Comparison of ENCODE assay signal across 8 cellular contexts in the genomic region with DNA sequence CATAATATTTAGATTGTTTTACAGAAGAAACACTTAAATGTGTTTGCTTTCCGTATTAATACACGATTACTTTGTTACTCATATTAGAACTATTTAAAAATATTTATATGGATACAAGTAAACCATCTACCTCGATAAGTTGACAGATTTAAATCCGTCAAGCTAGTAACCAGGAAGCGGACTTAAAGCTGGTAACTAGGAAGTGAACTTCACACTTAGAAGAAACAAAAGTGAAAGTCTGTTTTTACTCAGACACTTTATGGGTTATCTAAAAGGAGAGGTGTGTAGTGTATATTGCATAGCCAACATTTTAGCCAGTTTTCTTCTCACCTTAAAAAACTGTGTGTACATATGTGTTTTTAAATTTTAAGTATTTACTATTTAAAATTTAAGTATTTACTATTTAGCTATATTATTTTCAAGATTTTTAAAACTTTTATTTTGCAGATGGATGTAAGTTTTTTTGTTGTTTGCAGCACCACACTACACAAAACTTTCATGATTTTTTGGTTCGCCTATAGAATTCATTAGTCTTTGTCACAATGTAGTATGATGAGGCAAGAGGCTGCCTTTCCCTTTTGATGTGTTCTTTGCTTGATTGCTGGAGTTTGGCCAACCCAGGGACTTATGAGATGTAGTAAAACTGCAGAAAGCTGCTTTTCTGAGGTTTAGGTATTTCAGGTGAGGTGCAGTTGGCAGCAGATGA. TPM values are rescaled to one million over a fixed set of nuclear protein-coding genes. Genes with fewer than 3 reads are reported as not detected.
A peak's percentile ranks its signal among the peaks of the same experiment; 100 is the strongest.
DNase-seq lines count a peak whose midpoint lies in the region; ATAC-seq, FAIRE-seq and TF ChIP-seq lines count a peak whose summit lies in the region.

No MANE protein-coding gene starts in this region.

- H3K9me3 ChIP-seq in GM12878 (replicated peaks; ENCODE audit: control insufficient read depth, insufficient read depth, low read length) (no peaks in the 10 kb centered on the region; the same call in 2 of the 3 replicates), lower lobe of right lung (no peaks in the 10 kb centered on the region)

- peaks cover 69% of the 10 kb centered on the region for H3K79me2 ChIP-seq in GM12878 (ENCODE audit: control insufficient read depth, insufficient read depth, low read length)

- peak overlapping the region; percentile 87 for H3K27ac Mint-ChIP-seq in activated naive CD4-positive, alpha-beta T cell treated with anti-CD3 and anti-CD28 coated beads, Interleukin-2, amount 50 U/mL, for 24 hours

- no peaks in the 10 kb centered on the region for H3K27me3 Mint-ChIP-seq in activated naive CD4-positive, alpha-beta T cell treated with anti-CD3 and anti-CD28 coated beads, Interleukin-2, amount 50 U/mL, for 24 hours

- H4K20me1 ChIP-seq in GM12878 (ENCODE audit: control insufficient read depth, insufficient read depth), result no peaks in the 10 kb centered on the region

- no peak for DNase-seq in activated naive CD4-positive, alpha-beta T cell treated with Interleukin-2 at 50 U/mL for 16 hours
- peak; percentile 86 for DNase-seq in MV-4-11 (lab: John Stamatoyannopoulos, UW)
- peak; percentile 57 for DNase-seq in GM12878 (ENCODE audit: low read depth, low spot score)
- DNase-seq in lower lobe of right lung, result no peak
- no peak for DNase-seq in NCI-H1417 treated with DMSO at 0.1 percent for 48 hours (lab: John Stamatoyannopoulos, UW)
- DNase-seq in ureter (ENCODE audit: low spot score), result no peak

- RAD21 ChIA-PET in GM12878 (lab: Charles Lee; ENCODE audit: unreplicated experiment), result interaction anchor here (0.8 to 1.0 kb wide), 2 partner anchors 96 to 138 kb away, joined by 3 read pairs; no protein-coding TSS in a partner anchor

- no TSS peak for BruUV-seq in GM12878 (replicated peaks; lab: Mats Ljungman, UMichigan)

- TF ChIP-seq CTCF in GM12878 (IDR thresholded peaks at IDR 0.05 in 2 of 3, conservative IDR thresholded peaks at IDR 0.05 in 1 of 3; ENCODE audit: control insufficient read depth in 2 of 3, extremely low read depth in 1 of 3, insufficient read depth in 1 of 3, low read depth in 3 of 3, low read length in 3 of 3) (no peak), lower lobe of right lung (IDR thresholded peaks at IDR 0.05) (no peak)

- peaks cover 60% of the 10 kb centered on the region for H3K4me1 Mint-ChIP-seq in activated naive CD4-positive, alpha-beta T cell treated with anti-CD3 and anti-CD28 coated beads, Interleukin-2, amount 50 U/mL, for 24 hours

- SMC1A ChIA-PET in GM12878 (lab: Charles Lee; ENCODE audit: uncharacterized antibody, unreplicated experiment), result interaction anchor here (0.6 to 1.0 kb wide), 6 partner anchors 9 to 860 kb away, joined by 3 to 5 read pairs (median 3); no protein-coding TSS in a partner anchor

- TF ChIP-seq EP300 in GM12878 (IDR thresholded peaks at IDR 0.05; ENCODE audit: borderline replicate concordance in 1 of 2, control insufficient read depth in 1 of 2, low read depth in 2 of 2, low read length in 2 of 2), result no peak

- WGBS in GM12878 (ENCODE audit: insufficient coverage, insufficient replicate concordance, low lambda C conversion rate, missing lambda C conversion rate), result under 1% methylated on average over 6 of the region's 6 CpGs

- peak overlapping the region; percentile 83 for H3K4me2 ChIP-seq in GM12878 (ENCODE audit: control insufficient read depth, insufficient read depth)

- POLR2A ChIA-PET in GM12878 (lab: Charles Lee), result interaction anchor here (1.0 to 1.2 kb wide), 2 partner anchors 10 to 62 kb away, joined by 3 read pairs; no protein-coding TSS in a partner anchor

- peak overlapping the region; percentile 97 for H3K4me3 Mint-ChIP-seq in activated naive CD4-positive, alpha-beta T cell treated with anti-CD3 and anti-CD28 coated beads, Interleukin-2, amount 50 U/mL, for 24 hours

- no peaks in the 10 kb centered on the region for H3K36me3 ChIP-seq in GM12878 (ENCODE audit: control insufficient read depth in 2 of 2, insufficient read depth in 2 of 2, low read length in 1 of 2)
- H3K36me3 ChIP-seq in lower lobe of right lung, result no peaks in the 10 kb centered on the region

- no peaks in the 10 kb centered on the region for H3K9me3 Mint-ChIP-seq in activated naive CD4-positive, alpha-beta T cell treated with anti-CD3 and anti-CD28 coated beads, Interleukin-2, amount 50 U/mL, for 24 hours

- H3K9ac ChIP-seq in GM12878 (ENCODE audit: control insufficient read depth, insufficient read depth, low read length), result peak overlapping the region; percentile 91

- ATAC-seq in HG02623 (IDR thresholded peaks at IDR 0.05; ENCODE audit: unreplicated experiment), result peak; percentile 48
- peak; percentile 61 for ATAC-seq in GM12878
- peak in 1 of 2 donors; percentile 54 for ATAC-seq in lower lobe of right lung

- CTCF ChIA-PET in GM12878 (lab: Yijun Ruan, JAX), result no interaction called here

- FAIRE-seq in GM12878 (lab: Jason Lieb, UNC), result peak; percentile 68

- in situ Hi-C loops in GM12878 (cut with MboI), result loop anchor here (25.0 kb wide), 4 partner anchors 695 to 1880 kb away; a partner anchor contains a TSS

- TF ChIP-seq POLR2A in GM12878 (IDR thresholded peaks at IDR 0.05; ENCODE audit: low read depth, low read length), result no peak

- H3K27ac ChIP-seq in GM12878 (ENCODE audit: control insufficient read depth, insufficient read depth), result peak overlapping the region; percentile 73
- peak overlapping the region; percentile 94 for H3K27ac ChIP-seq in lower lobe of right lung

- peak overlapping the region; percentile 89 for H3K4me3 ChIP-seq in GM12878
- peak overlapping the region; percentile 74 for H3K4me3 ChIP-seq in lower lobe of right lung

- no peak overlapping the region for H2AFZ ChIP-seq in GM12878 (ENCODE audit: control insufficient read depth, low read depth, low read length)

- intact Hi-C loops in GM12878 (cut with micrococcal nuclease; ENCODE audit: unreplicated experiment) (loop anchor here (5.0 to 10.0 kb wide), 2 partner anchors 95 to 668 kb away; a partner anchor contains a TSS), lower lobe of right lung (cut with DNase I) (loop anchor here (10.0 kb wide), 1 partner anchor 112 kb away; no protein-coding TSS in a partner anchor)

- H3K27me3 ChIP-seq in GM12878 (replicated peaks in 1 of 2; ENCODE audit: control insufficient read depth in 2 of 2, insufficient read depth in 2 of 2, low read length in 1 of 2), result no peaks in the 10 kb centered on the region
- no peaks in the 10 kb centered on the region for H3K27me3 ChIP-seq in lower lobe of right lung (ENCODE audit: low read depth)

- TF ChIP-seq RAD21 in GM12878 (IDR thresholded peaks at IDR 0.05; ENCODE audit: insufficient read depth, low read depth, low read length), result no peak

- peaks cover 6% of the 10 kb centered on the region; the same call in 1 of the 2 replicates for H3K4me1 ChIP-seq in GM12878 (ENCODE audit: control insufficient read depth, insufficient read depth, low read length)
- peaks cover 61% of the 10 kb centered on the region for H3K4me1 ChIP-seq in lower lobe of right lung

- H3K36me3 Mint-ChIP-seq in activated naive CD4-positive, alpha-beta T cell treated with anti-CD3 and anti-CD28 coated beads, Interleukin-2, amount 50 U/mL, for 24 hours, result peaks cover 2% of the 10 kb centered on the region

TF ChIP-seq in GM12878, 131 proteins besides CTCF, POLR2A, EP300 and RAD21 (continues in another document):
- TF ChIP-seq GABPA (IDR thresholded peaks at IDR 0.05; ENCODE audit: low read depth) (0 out of 2 replicates have a peak, but pooled peaks have one; percentile 10), JUNB (IDR thresholded peaks at IDR 0.05) (peak; percentile 70), SMC3 (IDR thresholded peaks at IDR 0.05; ENCODE audit: borderline replicate concordance, low read length) (no peak)
- TF ChIP-seq, protein P1, sequence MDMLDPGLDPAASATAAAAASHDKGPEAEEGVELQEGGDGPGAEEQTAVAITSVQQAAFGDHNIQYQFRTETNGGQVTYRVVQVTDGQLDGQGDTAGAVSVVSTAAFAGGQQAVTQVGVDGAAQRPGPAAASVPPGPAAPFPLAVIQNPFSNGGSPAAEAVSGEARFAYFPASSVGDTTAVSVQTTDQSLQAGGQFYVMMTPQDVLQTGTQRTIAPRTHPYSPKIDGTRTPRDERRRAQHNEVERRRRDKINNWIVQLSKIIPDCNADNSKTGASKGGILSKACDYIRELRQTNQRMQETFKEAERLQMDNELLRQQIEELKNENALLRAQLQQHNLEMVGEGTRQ (IDR thresholded peaks at IDR 0.05; ENCODE audit: borderline replicate concordance, low read depth, low read length), result no peak
- TF ChIP-seq, protein P2, sequence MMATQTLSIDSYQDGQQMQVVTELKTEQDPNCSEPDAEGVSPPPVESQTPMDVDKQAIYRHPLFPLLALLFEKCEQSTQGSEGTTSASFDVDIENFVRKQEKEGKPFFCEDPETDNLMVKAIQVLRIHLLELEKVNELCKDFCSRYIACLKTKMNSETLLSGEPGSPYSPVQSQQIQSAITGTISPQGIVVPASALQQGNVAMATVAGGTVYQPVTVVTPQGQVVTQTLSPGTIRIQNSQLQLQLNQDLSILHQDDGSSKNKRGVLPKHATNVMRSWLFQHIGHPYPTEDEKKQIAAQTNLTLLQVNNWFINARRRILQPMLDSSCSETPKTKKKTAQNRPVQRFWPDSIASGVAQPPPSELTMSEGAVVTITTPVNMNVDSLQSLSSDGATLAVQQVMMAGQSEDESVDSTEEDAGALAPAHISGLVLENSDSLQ (IDR thresholded peaks at IDR 0.05), result peak; percentile 56

RNA-seq across cellular contexts. Expression of a gene that starts 2.7 kb away (rescaled TPM):
- total RNA-seq in GM12878 (2013; cell fraction: nucleolus; rRNA removed), result 73.9 and 75.4 TPM in 2 replicates
- 28.8 and 29.9 TPM in 2 replicates for total RNA-seq in GM12878 (2014; rRNA removed)
- total RNA-seq in GM12878 (2014; rRNA removed; fragmentation: Illumina TruSeq; extraction: Trizol), result 29.2 and 31.3 TPM in 2 replicates
- 27.5 and 28.3 TPM in 2 replicates for total RNA-seq in GM12878 (2021)
- polyA plus RNA-seq in GM12878 (2011; ENCODE audit: low read depth), result 11.8 TPM
- 25.6 and 35.8 TPM in 2 replicates for polyA plus RNA-seq in GM12878 (2011; rRNA removed)
- polyA plus RNA-seq in GM12878 (2011; cell fraction: cytosol; rRNA removed), result 11.7 and 12.1 TPM in 2 replicates
- polyA plus RNA-seq in GM12878 (2011; cell fraction: nucleus; rRNA removed), result 19.0 and 20.7 TPM in 2 replicates
- polyA plus RNA-seq in GM12878 (2012), result 8.8 and 15.7 TPM in 2 replicates
- 25.3 and 35.3 TPM in 2 replicates for polyA plus RNA-seq in GM12878 (2014; fragmentation: Illumina TruSeq; extraction: Trizol)
- polyA plus RNA-seq in GM12878 (2014; fragmentation: Nextera tagmentation; extraction: Ambion mirVana), result 1 to 10 TPM; 6.2 to 7.4 TPM
- polyA plus RNA-seq in GM12878 (2014; rRNA removed), result 17.5 and 21.5 TPM in 2 replicates
- polyA plus RNA-seq in GM12878 (2016; fragmentation: Nextera tagmentation; extraction: Ambion mirVana), result 1 to 10 TPM; 1.5 to 2.6 TPM
- polyA minus RNA-seq in GM12878 (2011; rRNA and poly(A)+ RNA removed), result 44.2 and 88.0 TPM in 2 replicates
- 11.1 and 17.9 TPM in 2 replicates for polyA minus RNA-seq in GM12878 (2011; cell fraction: cytosol; rRNA and poly(A)+ RNA removed)
- 65.6 and 87.2 TPM in 2 replicates for polyA minus RNA-seq in GM12878 (2011; cell fraction: nucleus; rRNA and poly(A)+ RNA removed)
- 74.4 TPM for total RNA-seq in lower lobe of right lung
- 59.3 TPM for total RNA-seq in ureter

Comparison
In these comparisons a context has a peak if more than half of its experiments do, and no peak if none do; other contexts are left out.
1. DNase-seq: peak in MV-4-11 (single experiment) and GM12878 (single experiment); none in activated naive CD4-positive, alpha-beta T cell treated with Interleukin-2 at 50 U/mL for 16 hours (single experiment), lower lobe of right lung (single experiment), NCI-H1417 treated with DMSO at 0.1 percent for 48 hours (single experiment) and ureter (single experiment).